ENCODE assay signal across 11 cellular contexts in genomic region chr14:69059658-69060648, GRCh38.
DNase-seq lines count a peak whose midpoint lies in the region; ATAC-seq and TF ChIP-seq lines count a peak whose summit lies in the region.
"Had no signal": no experiment of that assay in that cellular context is flagged by ENCODE, and none has a peak within 500 bp of the region (broad histone marks: within the 10 kb centered on the region; RNA-seq: fewer than 3 reads in every experiment).

No MANE protein-coding gene starts in this region.

- TF ChIP-seq CTCF in HFF-Myc (IDR thresholded peaks at IDR 0.05; ENCODE audit: low read depth, low read length, missing control alignments) (no peak), astrocyte of the cerebellum (IDR thresholded peaks at IDR 0.05; ENCODE audit: low read depth, low read length, missing control alignments) (no peak)

- H3K9me3 ChIP-seq in stomach smooth muscle (ENCODE audit: control insufficient read depth in 2 of 2, low read length in 2 of 2) = no peaks in the 10 kb centered on the region
- H3K9me3 ChIP-seq: thyroid gland had no signal

- no peak overlapping the region for H3K9ac ChIP-seq in stomach smooth muscle (ENCODE audit: low read length in 2 of 2)

- in situ Hi-C loops in astrocyte of the cerebellum (cut with HindIII; ENCODE audit: low sequenced_read_pairs) = no loop called here

- H3K27me3 ChIP-seq in stomach smooth muscle (ENCODE audit: control insufficient read depth in 1 of 2, insufficient read depth in 2 of 2, low read length in 2 of 2) = no peaks in the 10 kb centered on the region
- H3K27me3 ChIP-seq: thyroid gland had no signal

- H3K27ac ChIP-seq in stomach smooth muscle (ENCODE audit: low read length) = peak overlapping the region; percentile 49

- DNase-seq in HFF-Myc (ENCODE audit: extremely low read depth, low read depth) (peak; percentile 67), astrocyte of the cerebellum (ENCODE audit: low read depth) (peak; percentile 74), iPS-NIHi7 (ENCODE audit: extremely low spot score) (peak; percentile 17), DMS 273 (lab: John Stamatoyannopoulos, UW; ENCODE audit: unreplicated experiment) (no peak), NCI-H2171 (lab: John Stamatoyannopoulos, UW) (no peak)
- no peak for DNase-seq in activated CD4-positive, alpha-beta T cell treated with anti-CD3 and anti-CD28 coated beads for 1 hour
- DNase-seq: effector CD4-positive, alpha-beta T cell; NCI-H1694 treated with DMSO at 0.1 percent for 48 hours; thyroid gland had no signal

- H3K36me3 ChIP-seq in stomach smooth muscle (ENCODE audit: control insufficient read depth in 2 of 2, insufficient read depth in 2 of 2, low read length in 2 of 2) = peaks cover 12 to 20% of the 10 kb centered on the region in 2 donors

- ATAC-seq in GM18861 (IDR thresholded peaks at IDR 0.05; ENCODE audit: unreplicated experiment) = no peak

- H3K4me3 ChIP-seq in HFF-Myc (replicated peaks; ENCODE audit: low read depth, low read length) (no peak overlapping the region), astrocyte of the cerebellum (ENCODE audit: low read depth, low read length) (no peak overlapping the region), stomach smooth muscle (ENCODE audit: low read length in 2 of 2) (no peak overlapping the region)
- H3K4me3 ChIP-seq: thyroid gland had no signal

- peaks cover 21% of the 10 kb centered on the region for H3K4me1 ChIP-seq in stomach smooth muscle (ENCODE audit: control insufficient read depth, insufficient read depth, low read length)

Comparison
In these comparisons a context has a peak if more than half of its experiments do, and no peak if none do; other contexts are left out.
1. DNase-seq: peak in HFF-Myc (single experiment), astrocyte of the cerebellum (single experiment) and iPS-NIHi7 (single experiment); none in DMS 273 (single experiment), NCI-H2171 (single experiment) and activated CD4-positive, alpha-beta T cell treated with anti-CD3 and anti-CD28 coated beads for 1 hour (single experiment).